In genomic region chrX:133580630-133581029, GRCh38 we compare ENCODE assay signal across 28 cellular contexts.
A peak's percentile ranks its signal among the peaks of the same experiment; 100 is the strongest.
DNase-seq lines count a peak whose midpoint lies in the region; ATAC-seq and TF ChIP-seq lines count a peak whose summit lies in the region.
"Had no signal": no experiment of that assay in that cellular context is flagged by ENCODE, and none has a peak within 500 bp of the region (broad histone marks: within the 10 kb centered on the region; RNA-seq: fewer than 3 reads in every experiment).

No MANE protein-coding gene starts in this region.

- no peaks in the 10 kb centered on the region for H3K36me3 ChIP-seq in breast epithelium
- H3K36me3 ChIP-seq: colonic mucosa, left ventricle myocardium inferior, upper lobe of right lung had no signal

- no peaks in the 10 kb centered on the region for H3K9me3 Mint-ChIP-seq in MCF 10A (ENCODE audit: unreplicated experiment)
- H3K9me3 Mint-ChIP-seq in effector memory CD8-positive, alpha-beta T cell = peaks cover 0 to 2% of the 10 kb centered on the region in 2 donors
- H3K9me3 Mint-ChIP-seq: activated CD4-positive, alpha-beta memory T cell treated with anti-CD3 and anti-CD28 coated beads for 36 hours; endodermal cell; natural killer cell treated with Interleukin-12 subunit alpha and Interleukin-12 subunit beta and Interleukin-15 and Interleukin-18, amount 100 ng/mL, for 72 hours had no signal

- ATAC-seq in GM21360 (IDR thresholded peaks at IDR 0.05; ENCODE audit: unreplicated experiment) = no peak
- no peak for ATAC-seq in effector memory CD8-positive, alpha-beta T cell (replicated peaks)
- ATAC-seq: A549; natural killer cell treated with Interleukin-12 subunit alpha and Interleukin-12 subunit beta and Interleukin-15 and Interleukin-18, amount 100 ng/mL, for 72 hours; Right ventricle myocardium inferior; sciatic nerve; upper lobe of right lung had no signal

- H3K36me3 Mint-ChIP-seq in MCF 10A (ENCODE audit: insufficient read depth, unreplicated experiment) = no peaks in the 10 kb centered on the region
- H3K36me3 Mint-ChIP-seq in effector memory CD8-positive, alpha-beta T cell (ENCODE audit: insufficient read depth) = no peaks in the 10 kb centered on the region
- H3K36me3 Mint-ChIP-seq: activated CD4-positive, alpha-beta memory T cell treated with anti-CD3 and anti-CD28 coated beads for 36 hours; CD4-positive, CD25-positive, alpha-beta regulatory T cell; natural killer cell treated with Interleukin-12 subunit alpha and Interleukin-12 subunit beta and Interleukin-15 and Interleukin-18, amount 100 ng/mL, for 72 hours had no signal

- H3K4me3 Mint-ChIP-seq in MCF 10A (ENCODE audit: unreplicated experiment) = no peak overlapping the region
- no peak overlapping the region for H3K4me3 Mint-ChIP-seq in effector memory CD8-positive, alpha-beta T cell
- H3K4me3 Mint-ChIP-seq: activated CD4-positive, alpha-beta memory T cell treated with anti-CD3 and anti-CD28 coated beads for 36 hours; CD4-positive, CD25-positive, alpha-beta regulatory T cell; endodermal cell; natural killer cell treated with Interleukin-12 subunit alpha and Interleukin-12 subunit beta and Interleukin-15 and Interleukin-18, amount 100 ng/mL, for 72 hours had no signal

- H3K27me3 ChIP-seq in breast epithelium = peaks cover 0 to 43% of the 10 kb centered on the region in 2 donors
- H3K27me3 ChIP-seq: colonic mucosa, upper lobe of right lung had no signal

- TF ChIP-seq CTCF in MCF 10A (IDR thresholded peaks at IDR 0.05; ENCODE audit: unreplicated experiment) (no peak), breast epithelium (IDR thresholded peaks at IDR 0.05) (no peak), fibroblast of mammary gland (conservative IDR thresholded peaks at IDR 0.05; ENCODE audit: control insufficient read depth, insufficient read depth, low read depth, low read length) (no peak)

- H3K9me3 ChIP-seq in breast epithelium = no peaks in the 10 kb centered on the region
- H3K9me3 ChIP-seq: A549, colonic mucosa, left ventricle myocardium inferior, upper lobe of right lung had no signal

- DNase-seq in MCF 10A (ENCODE audit: unreplicated experiment) = peak; percentile 17
- no peak for DNase-seq in breast epithelium (ENCODE audit: low spot score in 2 of 2)
- peak; percentile 68 for DNase-seq in NCI-H446 treated with DMSO at 0.1 percent for 48 hours (lab: John Stamatoyannopoulos, UW)
- DNase-seq in fibroblast of mammary gland (ENCODE audit: low read depth) = peak; percentile 83
- no peak for DNase-seq in inferior parietal cortex (ENCODE audit: extremely low spot score)
- DNase-seq in COR-L47 (lab: John Stamatoyannopoulos, UW) = no peak
- no peak for DNase-seq in effector memory CD8-positive, alpha-beta T cell
- DNase-seq: activated CD4-positive, alpha-beta memory T cell treated with anti-CD3 and anti-CD28 coated beads for 36 hours; activated CD4-positive, CD25-positive, alpha-beta regulatory T cell; activated gamma-delta T cell; CD4-positive, CD25-positive, alpha-beta regulatory T cell; colonic mucosa; DND-41; endodermal cell; Kasumi-1; left ventricle myocardium inferior; midbrain; NCI-H1417; NCI-H82; OCI-M1; T1000; upper lobe of right lung had no signal

- H3K27me3 Mint-ChIP-seq in MCF 10A (ENCODE audit: insufficient read depth, unreplicated experiment) = peaks cover 88% of the 10 kb centered on the region
- no peaks in the 10 kb centered on the region for H3K27me3 Mint-ChIP-seq in effector memory CD8-positive, alpha-beta T cell
- H3K27me3 Mint-ChIP-seq: CD4-positive, CD25-positive, alpha-beta regulatory T cell had no signal

- intact Hi-C loops in MCF 10A (cut with micrococcal nuclease) = no loop called here
- intact Hi-C loops in breast epithelium (cut with DNase I; ENCODE audit: low total_unique reads) = no loop called here

- H3K4me1 ChIP-seq in breast epithelium = no peaks in the 10 kb centered on the region
- H3K4me1 ChIP-seq: A549, colonic mucosa, left ventricle myocardium inferior, parathyroid adenoma, upper lobe of right lung had no signal

- H3K4me3 ChIP-seq in breast epithelium = no peak overlapping the region
- no peak overlapping the region for H3K4me3 ChIP-seq in fibroblast of mammary gland (ENCODE audit: control insufficient read depth, low read depth, low read length)
- H3K4me3 ChIP-seq: A549, colonic mucosa, left ventricle myocardium inferior, upper lobe of right lung had no signal

- CTCF ChIA-PET in MCF 10A (lab: Yijun Ruan, JAX) = no interaction called here

- POLR2A ChIA-PET in MCF 10A (lab: Yijun Ruan, JAX) = no interaction called here

- BruUV-seq in MCF 10A (replicated peaks; lab: Mats Ljungman, UMichigan) = no TSS peak

- no peak for TF ChIP-seq POLR2A in breast epithelium (IDR thresholded peaks at IDR 0.05)

- H3K27ac ChIP-seq in breast epithelium = no peak overlapping the region
- H3K27ac ChIP-seq: A549, colonic mucosa, left ventricle myocardium inferior, parathyroid adenoma, upper lobe of right lung had no signal

- H3K27ac Mint-ChIP-seq in MCF 10A (ENCODE audit: low read depth, unreplicated experiment) = no peak overlapping the region
- no peak overlapping the region for H3K27ac Mint-ChIP-seq in effector memory CD8-positive, alpha-beta T cell
- H3K27ac Mint-ChIP-seq: activated CD4-positive, alpha-beta memory T cell treated with anti-CD3 and anti-CD28 coated beads for 36 hours; CD4-positive, CD25-positive, alpha-beta regulatory T cell; endodermal cell; natural killer cell treated with Interleukin-12 subunit alpha and Interleukin-12 subunit beta and Interleukin-15 and Interleukin-18, amount 100 ng/mL, for 72 hours had no signal

- no peaks in the 10 kb centered on the region for H3K4me1 Mint-ChIP-seq in MCF 10A (ENCODE audit: insufficient read depth, unreplicated experiment)
- H3K4me1 Mint-ChIP-seq in effector memory CD8-positive, alpha-beta T cell (ENCODE audit: low read depth in 2 of 2) = no peaks in the 10 kb centered on the region
- H3K4me1 Mint-ChIP-seq: CD4-positive, CD25-positive, alpha-beta regulatory T cell had no signal

Comparison
In these comparisons a context has a peak if more than half of its experiments do, and no peak if none do; other contexts are left out.
1. DNase-seq: peak in MCF 10A (single experiment), NCI-H446 treated with DMSO at 0.1 percent for 48 hours (single experiment) and fibroblast of mammary gland (single experiment); none in breast epithelium (0 of 2), inferior parietal cortex (single experiment), COR-L47 (single experiment) and effector memory CD8-positive, alpha-beta T cell (0 of 3).